1 cellular context compared by ENCODE assay signal in the genomic region with DNA sequence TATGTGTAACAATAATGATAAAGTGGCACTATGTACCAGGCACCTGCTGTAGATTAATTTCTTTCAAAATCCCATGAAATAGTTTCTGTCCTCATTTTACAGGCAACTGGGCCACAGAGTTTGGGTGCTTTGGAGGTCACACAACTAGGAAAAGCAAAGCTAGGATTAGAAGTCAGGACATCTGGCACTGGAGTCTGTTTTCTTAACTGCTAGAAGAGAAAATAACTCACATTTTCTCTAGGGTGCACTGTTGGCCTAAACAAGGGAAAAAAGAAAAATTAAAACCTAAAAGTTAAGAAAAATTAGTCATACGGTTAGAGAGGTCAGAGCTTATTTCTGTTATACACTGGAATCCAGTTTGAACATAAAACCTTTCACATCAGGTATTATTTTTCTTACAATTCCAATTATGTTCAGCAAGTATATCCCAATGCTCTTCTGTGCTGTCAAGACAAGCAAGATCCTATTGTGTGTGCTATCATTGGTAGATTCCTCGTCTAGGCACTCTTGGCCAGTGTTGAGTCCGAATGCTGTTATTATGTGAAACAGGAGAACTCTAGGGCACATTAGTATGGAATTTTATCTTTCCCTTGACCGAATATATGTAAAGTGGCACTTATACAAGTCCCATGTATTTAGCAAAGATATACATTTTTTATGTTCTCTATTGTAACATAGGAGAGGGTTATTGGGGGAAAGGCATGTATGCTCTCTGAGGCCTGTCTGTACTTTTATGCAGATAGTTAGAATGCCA.
TF ChIP-seq lines count a peak whose summit lies in the region.

No MANE protein-coding gene starts in this region.

TF ChIP-seq in GM23338, 12 proteins besides CTCF, POLR2A, EP300 and RAD21 (continued from another document):
- TF ChIP-seq, protein P1, sequence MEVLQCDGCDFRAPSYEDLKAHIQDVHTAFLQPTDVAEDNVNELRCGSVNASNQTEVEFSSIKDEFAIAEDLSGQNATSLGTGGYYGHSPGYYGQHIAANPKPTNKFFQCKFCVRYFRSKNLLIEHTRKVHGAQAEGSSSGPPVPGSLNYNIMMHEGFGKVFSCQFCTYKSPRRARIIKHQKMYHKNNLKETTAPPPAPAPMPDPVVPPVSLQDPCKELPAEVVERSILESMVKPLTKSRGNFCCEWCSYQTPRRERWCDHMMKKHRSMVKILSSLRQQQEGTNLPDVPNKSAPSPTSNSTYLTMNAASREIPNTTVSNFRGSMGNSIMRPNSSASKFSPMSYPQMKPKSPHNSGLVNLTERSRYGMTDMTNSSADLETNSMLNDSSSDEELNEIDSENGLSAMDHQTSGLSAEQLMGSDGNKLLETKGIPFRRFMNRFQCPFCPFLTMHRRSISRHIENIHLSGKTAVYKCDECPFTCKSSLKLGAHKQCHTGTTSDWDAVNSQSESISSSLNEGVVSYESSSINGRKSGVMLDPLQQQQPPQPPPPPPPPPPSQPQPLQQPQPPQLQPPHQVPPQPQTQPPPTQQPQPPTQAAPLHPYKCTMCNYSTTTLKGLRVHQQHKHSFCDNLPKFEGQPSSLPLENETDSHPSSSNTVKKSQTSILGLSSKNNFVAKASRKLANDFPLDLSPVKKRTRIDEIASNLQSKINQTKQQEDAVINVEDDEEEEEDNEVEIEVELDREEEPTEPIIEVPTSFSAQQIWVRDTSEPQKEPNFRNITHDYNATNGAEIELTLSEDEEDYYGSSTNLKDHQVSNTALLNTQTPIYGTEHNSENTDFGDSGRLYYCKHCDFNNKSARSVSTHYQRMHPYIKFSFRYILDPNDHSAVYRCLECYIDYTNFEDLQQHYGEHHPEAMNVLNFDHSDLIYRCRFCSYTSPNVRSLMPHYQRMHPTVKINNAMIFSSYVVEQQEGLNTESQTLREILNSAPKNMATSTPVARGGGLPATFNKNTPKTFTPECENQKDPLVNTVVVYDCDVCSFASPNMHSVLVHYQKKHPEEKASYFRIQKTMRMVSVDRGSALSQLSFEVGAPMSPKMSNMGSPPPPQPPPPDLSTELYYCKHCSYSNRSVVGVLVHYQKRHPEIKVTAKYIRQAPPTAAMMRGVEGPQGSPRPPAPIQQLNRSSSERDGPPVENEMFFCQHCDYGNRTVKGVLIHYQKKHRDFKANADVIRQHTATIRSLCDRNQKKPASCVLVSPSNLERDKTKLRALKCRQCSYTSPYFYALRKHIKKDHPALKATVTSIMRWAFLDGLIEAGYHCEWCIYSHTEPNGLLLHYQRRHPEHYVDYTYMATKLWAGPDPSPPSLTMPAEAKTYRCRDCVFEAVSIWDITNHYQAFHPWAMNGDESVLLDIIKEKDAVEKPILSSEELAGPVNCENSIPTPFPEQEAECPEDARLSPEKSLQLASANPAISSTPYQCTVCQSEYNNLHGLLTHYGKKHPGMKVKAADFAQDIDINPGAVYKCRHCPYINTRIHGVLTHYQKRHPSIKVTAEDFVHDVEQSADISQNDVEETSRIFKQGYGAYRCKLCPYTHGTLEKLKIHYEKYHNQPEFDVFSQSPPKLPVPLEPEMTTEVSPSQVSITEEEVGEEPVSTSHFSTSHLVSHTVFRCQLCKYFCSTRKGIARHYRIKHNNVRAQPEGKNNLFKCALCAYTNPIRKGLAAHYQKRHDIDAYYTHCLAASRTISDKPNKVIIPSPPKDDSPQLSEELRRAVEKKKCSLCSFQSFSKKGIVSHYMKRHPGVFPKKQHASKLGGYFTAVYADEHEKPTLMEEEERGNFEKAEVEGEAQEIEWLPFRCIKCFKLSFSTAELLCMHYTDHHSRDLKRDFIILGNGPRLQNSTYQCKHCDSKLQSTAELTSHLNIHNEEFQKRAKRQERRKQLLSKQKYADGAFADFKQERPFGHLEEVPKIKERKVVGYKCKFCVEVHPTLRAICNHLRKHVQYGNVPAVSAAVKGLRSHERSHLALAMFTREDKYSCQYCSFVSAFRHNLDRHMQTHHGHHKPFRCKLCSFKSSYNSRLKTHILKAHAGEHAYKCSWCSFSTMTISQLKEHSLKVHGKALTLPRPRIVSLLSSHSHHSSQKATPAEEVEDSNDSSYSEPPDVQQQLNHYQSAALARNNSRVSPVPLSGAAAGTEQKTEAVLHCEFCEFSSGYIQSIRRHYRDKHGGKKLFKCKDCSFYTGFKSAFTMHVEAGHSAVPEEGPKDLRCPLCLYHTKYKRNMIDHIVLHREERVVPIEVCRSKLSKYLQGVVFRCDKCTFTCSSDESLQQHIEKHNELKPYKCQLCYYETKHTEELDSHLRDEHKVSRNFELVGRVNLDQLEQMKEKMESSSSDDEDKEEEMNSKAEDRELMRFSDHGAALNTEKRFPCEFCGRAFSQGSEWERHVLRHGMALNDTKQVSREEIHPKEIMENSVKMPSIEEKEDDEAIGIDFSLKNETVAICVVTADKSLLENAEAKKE (CRISPR knock-in tag; IDR thresholded peaks at IDR 0.05) = no peak
- TF ChIP-seq EZH2 (IDR thresholded peaks at IDR 0.05; ENCODE audit: low read depth, unreplicated experiment) = no peak
- TF ChIP-seq STAT1 (IDR thresholded peaks at IDR 0.05; ENCODE audit: unreplicated experiment) = no peak
- TF ChIP-seq JUNB (IDR thresholded peaks at IDR 0.05; ENCODE audit: unreplicated experiment) = no peak
- TF ChIP-seq POLR2AphosphoS5 (IDR thresholded peaks at IDR 0.05; ENCODE audit: low read depth) = no peak
- no peak for TF ChIP-seq NANOG (IDR thresholded peaks at IDR 0.05; ENCODE audit: borderline replicate concordance)
- TF ChIP-seq, protein P2, sequence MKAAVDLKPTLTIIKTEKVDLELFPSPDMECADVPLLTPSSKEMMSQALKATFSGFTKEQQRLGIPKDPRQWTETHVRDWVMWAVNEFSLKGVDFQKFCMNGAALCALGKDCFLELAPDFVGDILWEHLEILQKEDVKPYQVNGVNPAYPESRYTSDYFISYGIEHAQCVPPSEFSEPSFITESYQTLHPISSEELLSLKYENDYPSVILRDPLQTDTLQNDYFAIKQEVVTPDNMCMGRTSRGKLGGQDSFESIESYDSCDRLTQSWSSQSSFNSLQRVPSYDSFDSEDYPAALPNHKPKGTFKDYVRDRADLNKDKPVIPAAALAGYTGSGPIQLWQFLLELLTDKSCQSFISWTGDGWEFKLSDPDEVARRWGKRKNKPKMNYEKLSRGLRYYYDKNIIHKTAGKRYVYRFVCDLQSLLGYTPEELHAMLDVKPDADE (IDR thresholded peaks at IDR 0.05) = no peak
- no peak for TF ChIP-seq EZH2phosphoT487 (IDR thresholded peaks at IDR 0.05; ENCODE audit: unreplicated experiment)
- no peak for TF ChIP-seq ZNF331 (CRISPR knock-in tag; IDR thresholded peaks at IDR 0.05; ENCODE audit: low read depth)
- TF ChIP-seq, protein P3, sequence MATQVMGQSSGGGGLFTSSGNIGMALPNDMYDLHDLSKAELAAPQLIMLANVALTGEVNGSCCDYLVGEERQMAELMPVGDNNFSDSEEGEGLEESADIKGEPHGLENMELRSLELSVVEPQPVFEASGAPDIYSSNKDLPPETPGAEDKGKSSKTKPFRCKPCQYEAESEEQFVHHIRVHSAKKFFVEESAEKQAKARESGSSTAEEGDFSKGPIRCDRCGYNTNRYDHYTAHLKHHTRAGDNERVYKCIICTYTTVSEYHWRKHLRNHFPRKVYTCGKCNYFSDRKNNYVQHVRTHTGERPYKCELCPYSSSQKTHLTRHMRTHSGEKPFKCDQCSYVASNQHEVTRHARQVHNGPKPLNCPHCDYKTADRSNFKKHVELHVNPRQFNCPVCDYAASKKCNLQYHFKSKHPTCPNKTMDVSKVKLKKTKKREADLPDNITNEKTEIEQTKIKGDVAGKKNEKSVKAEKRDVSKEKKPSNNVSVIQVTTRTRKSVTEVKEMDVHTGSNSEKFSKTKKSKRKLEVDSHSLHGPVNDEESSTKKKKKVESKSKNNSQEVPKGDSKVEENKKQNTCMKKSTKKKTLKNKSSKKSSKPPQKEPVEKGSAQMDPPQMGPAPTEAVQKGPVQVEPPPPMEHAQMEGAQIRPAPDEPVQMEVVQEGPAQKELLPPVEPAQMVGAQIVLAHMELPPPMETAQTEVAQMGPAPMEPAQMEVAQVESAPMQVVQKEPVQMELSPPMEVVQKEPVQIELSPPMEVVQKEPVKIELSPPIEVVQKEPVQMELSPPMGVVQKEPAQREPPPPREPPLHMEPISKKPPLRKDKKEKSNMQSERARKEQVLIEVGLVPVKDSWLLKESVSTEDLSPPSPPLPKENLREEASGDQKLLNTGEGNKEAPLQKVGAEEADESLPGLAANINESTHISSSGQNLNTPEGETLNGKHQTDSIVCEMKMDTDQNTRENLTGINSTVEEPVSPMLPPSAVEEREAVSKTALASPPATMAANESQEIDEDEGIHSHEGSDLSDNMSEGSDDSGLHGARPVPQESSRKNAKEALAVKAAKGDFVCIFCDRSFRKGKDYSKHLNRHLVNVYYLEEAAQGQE (IDR thresholded peaks at IDR 0.05; ENCODE audit: unreplicated experiment) = no peak
- no peak for TF ChIP-seq CREB1 (CRISPR knock-in tag; IDR thresholded peaks at IDR 0.05; ENCODE audit: low read depth)
